Comparison of ENCODE assay signal across 20 cellular contexts in the genomic region with DNA sequence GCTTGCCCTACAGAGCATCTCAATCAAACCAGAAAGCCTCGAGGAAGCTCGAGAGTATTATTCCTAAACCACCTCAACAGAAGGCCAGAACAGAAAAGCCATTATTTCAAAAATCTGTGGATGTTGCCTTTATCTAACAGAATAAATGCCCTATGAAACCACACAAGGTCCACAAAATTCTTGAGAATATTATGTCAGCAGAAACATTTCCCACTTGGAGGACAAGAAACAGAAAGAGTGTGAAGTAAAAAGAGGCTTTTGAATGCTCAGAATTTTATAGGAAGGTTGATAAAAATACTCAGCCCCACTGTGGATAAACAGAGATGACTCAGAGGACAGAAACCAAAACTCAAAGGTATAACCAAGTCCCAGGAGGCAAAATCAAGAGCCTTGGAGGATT.
DNase-seq lines count a peak whose midpoint lies in the region; ATAC-seq and TF ChIP-seq lines count a peak whose summit lies in the region.
"Had no signal": no experiment of that assay in that cellular context is flagged by ENCODE, and none has a peak within 500 bp of the region (broad histone marks: within the 10 kb centered on the region; RNA-seq: fewer than 3 reads in every experiment).

No MANE protein-coding gene starts in this region.

- in situ Hi-C loops in mammary epithelial cell (cut with MboI; ENCODE audit: low sequenced_read_pairs in 2 of 2) (no loop called here), astrocyte of the cerebellum (cut with HindIII; ENCODE audit: low sequenced_read_pairs) (no loop called here)

- H4K20me1 ChIP-seq in mammary epithelial cell (ENCODE audit: insufficient read depth, low read length), result no peaks in the 10 kb centered on the region

- H3K4me2 ChIP-seq in mammary epithelial cell (ENCODE audit: insufficient read depth, low read depth, low read length), result no peak overlapping the region

- ATAC-seq in foreskin keratinocyte, result peak; percentile 21
- no peak for ATAC-seq in GM21447 (IDR thresholded peaks at IDR 0.05; ENCODE audit: unreplicated experiment)
- ATAC-seq: Panc1 had no signal

- TF ChIP-seq POLR2A in breast epithelium (IDR thresholded peaks at IDR 0.05), result no peak

- CTCF ChIA-PET in mammary epithelial cell (lab: Charles Lee; ENCODE audit: low non-redundant PET), result no interaction called here

- no peak overlapping the region for H3K4me3 ChIP-seq in mammary epithelial cell (replicated peaks in 1 of 3; ENCODE audit: insufficient read depth in 1 of 3, low read depth in 2 of 3, low read length in 3 of 3)
- H3K4me3 ChIP-seq in breast epithelium, result no peak overlapping the region
- no peak overlapping the region for H3K4me3 ChIP-seq in astrocyte of the cerebellum (ENCODE audit: low read depth, low read length)

- H3K9ac ChIP-seq in mammary epithelial cell (ENCODE audit: insufficient read depth, low read length), result no peak overlapping the region

- TF ChIP-seq CTCF in mammary epithelial cell (conservative IDR thresholded peaks at IDR 0.05 in 1 of 2, IDR thresholded peaks at IDR 0.05 in 1 of 2; ENCODE audit: extremely low read depth in 1 of 2, insufficient read depth in 1 of 2, low read depth in 1 of 2, low read length in 2 of 2), result no peak
- no peak for TF ChIP-seq CTCF in breast epithelium (IDR thresholded peaks at IDR 0.05)
- no peak for TF ChIP-seq CTCF in astrocyte of the cerebellum (IDR thresholded peaks at IDR 0.05; ENCODE audit: low read depth, low read length, missing control alignments)
- TF ChIP-seq CTCF in foreskin keratinocyte (conservative IDR thresholded peaks at IDR 0.05), result no peak

- dilution Hi-C loops in mammary epithelial cell (cut with HindIII; ENCODE audit: low sequenced_read_pairs), result no loop called here

- no peaks in the 10 kb centered on the region for H3K79me2 ChIP-seq in mammary epithelial cell (ENCODE audit: insufficient read depth, low read length)

- no peaks in the 10 kb centered on the region for H3K27me3 ChIP-seq in mammary epithelial cell (ENCODE audit: insufficient read depth, low read length)
- H3K27me3 ChIP-seq in breast epithelium, result no peaks in the 10 kb centered on the region
- no peaks in the 10 kb centered on the region for H3K27me3 ChIP-seq in foreskin keratinocyte

- BruUV-seq in mammary epithelial cell (replicated peaks; lab: Mats Ljungman, UMichigan), result no TSS peak

- intact Hi-C loops in mammary epithelial cell (cut with micrococcal nuclease) (no loop called here), breast epithelium (cut with DNase I; ENCODE audit: low total_unique reads) (no loop called here)

- 13% methylated on average over 2 of the region's 2 CpGs for WGBS in mammary epithelial cell (ENCODE audit: low coverage, missing lambda C conversion rate)

- DNase-seq in mammary epithelial cell, result peak; percentile 63
- DNase-seq in breast epithelium (ENCODE audit: low spot score in 2 of 2), result no peak
- DNase-seq in astrocyte of the cerebellum (ENCODE audit: low read depth), result peak; percentile 26
- DNase-seq in foreskin keratinocyte, result no peak
- DNase-seq in T-helper 9 cell, result no peak
- DNase-seq in AML-193 (lab: John Stamatoyannopoulos, UW), result no peak
- no peak for DNase-seq in SKM-1 (lab: John Stamatoyannopoulos, UW; ENCODE audit: unreplicated experiment)
- DNase-seq: C1 segment of cervical spinal cord; CD8-positive, alpha-beta memory T cell; H7; KBM-7; NCI-H1092; NCI-H146; NCI-H2029; NCI-H345; NCI-H524; NCI-H774 had no signal

- H3K36me3 ChIP-seq in mammary epithelial cell (ENCODE audit: insufficient read depth, low read length), result no peaks in the 10 kb centered on the region
- H3K36me3 ChIP-seq in breast epithelium, result no peaks in the 10 kb centered on the region

- H2AFZ ChIP-seq in mammary epithelial cell (ENCODE audit: low read depth, low read length), result peak overlapping the region; percentile 39

- H3K27ac ChIP-seq in mammary epithelial cell (ENCODE audit: insufficient read depth, low read depth, low read length) (no peak overlapping the region), breast epithelium (no peak overlapping the region), foreskin keratinocyte (no peak overlapping the region)
- H3K27ac ChIP-seq: 22Rv1 had no signal

- H3K4me1 ChIP-seq in mammary epithelial cell (ENCODE audit: insufficient read depth, low read length), result no peaks in the 10 kb centered on the region
- H3K4me1 ChIP-seq in breast epithelium, result no peaks in the 10 kb centered on the region
- H3K4me1 ChIP-seq in foreskin keratinocyte, result no peaks in the 10 kb centered on the region

- no peaks in the 10 kb centered on the region for H3K9me3 ChIP-seq in mammary epithelial cell (replicated peaks; ENCODE audit: insufficient read depth, low read length)
- no peaks in the 10 kb centered on the region for H3K9me3 ChIP-seq in breast epithelium

Comparison
In these comparisons a context has a peak if more than half of its experiments do, and no peak if none do; other contexts are left out.
1. DNase-seq: peak in mammary epithelial cell (single experiment) and astrocyte of the cerebellum (single experiment); none in breast epithelium (0 of 2), foreskin keratinocyte (0 of 2), T-helper 9 cell (single experiment), AML-193 (0 of 2) and SKM-1 (single experiment).